ENCODE assay signal across 8 cellular contexts in genomic region chr3:126982522-126983175, GRCh38. TPM values are rescaled to one million over a fixed set of nuclear protein-coding genes. Genes with fewer than 3 reads are reported as not detected.
DNase-seq lines count a peak whose midpoint lies in the region; ATAC-seq, FAIRE-seq and TF ChIP-seq lines count a peak whose summit lies in the region.

Gene PLXNA1, plus strand, starts transcription at chr3:126983115. Its CDS starts 5,479 bp downstream, at chr3:126988594.

- H3K27me3 Mint-ChIP-seq in CD8-positive, alpha-beta memory T cell, result peaks cover 2 to 9% of the 10 kb centered on the region in 2 donors

- H3K4me1 ChIP-seq in CD8-positive, alpha-beta memory T cell (ENCODE audit: insufficient read depth, low read length), result peaks cover 10% of the 10 kb centered on the region
- H3K4me1 ChIP-seq in endothelial cell of umbilical vein (ENCODE audit: control insufficient read depth, extremely low read depth, insufficient read depth, low read length), result peaks cover 13% of the 10 kb centered on the region
- H3K4me1 ChIP-seq in mucosa of descending colon (ENCODE audit: low read depth), result peaks cover 7% of the 10 kb centered on the region

- intact Hi-C loops in endothelial cell of umbilical vein (cut with micrococcal nuclease), result loop anchor here (1.0 kb wide), 8 partner anchors 20 to 565 kb away; no protein-coding TSS in a partner anchor
- intact Hi-C loops in mucosa of descending colon (cut with DNase I, micrococcal nuclease), result no loop called here

- ATAC-seq in GM19397 (IDR thresholded peaks at IDR 0.05; ENCODE audit: unreplicated experiment) (peak; percentile 59), HG03565 (IDR thresholded peaks at IDR 0.05; ENCODE audit: unreplicated experiment) (peak; percentile 52), mucosa of descending colon (peak; percentile 94)

- peak within 1 kb of the TSS; percentile 86 for H3K4me3 ChIP-seq in CD8-positive, alpha-beta memory T cell (ENCODE audit: low read length)
- H3K4me3 ChIP-seq in endothelial cell of umbilical vein (replicated peaks in 1 of 3; ENCODE audit: insufficient read depth in 1 of 3, low read depth in 1 of 3, low read length in 3 of 3) (peak within 1 kb of the TSS; percentile 34 to 51 (median 51)), mucosa of descending colon (peak within 1 kb of the TSS; percentile 34)

- no peaks in the 10 kb centered on the region for H3K79me2 ChIP-seq in endothelial cell of umbilical vein (ENCODE audit: control insufficient read depth, insufficient read depth, low read length)

- H3K4me3 Mint-ChIP-seq in CD8-positive, alpha-beta memory T cell, result peak within 1 kb of the TSS; percentile 84 to 93 (median 89)

- no peak for TF ChIP-seq POLR2A in endothelial cell of umbilical vein (IDR thresholded peaks at IDR 0.05; ENCODE audit: low read depth, low read length)

- FAIRE-seq in endothelial cell of umbilical vein (lab: Jason Lieb, UNC), result peak; percentile 80

- dilution Hi-C loops in endothelial cell of umbilical vein (cut with MboI; ENCODE audit: extremely low pct_ligation_motif_present, low sequenced_read_pairs), result no loop called here

- H3K9me3 Mint-ChIP-seq in CD8-positive, alpha-beta memory T cell, result no peaks in the 10 kb centered on the region

- peak within 1 kb of the TSS; percentile 75 for H3K27ac ChIP-seq in CD8-positive, alpha-beta memory T cell (ENCODE audit: low read depth, low read length)
- peak within 1 kb of the TSS; percentile 48 for H3K27ac ChIP-seq in endothelial cell of umbilical vein (ENCODE audit: insufficient read depth, low read depth, low read length)

- BruUV-seq in endothelial cell of umbilical vein (replicated peaks; lab: Mats Ljungman, UMichigan), result no TSS peak

- peak within 1 kb of the TSS; percentile 80 for H3K4me2 ChIP-seq in endothelial cell of umbilical vein (ENCODE audit: insufficient read depth, low read length)

- peak within 1 kb of the TSS; percentile 94 to 99 (median 97) for H3K27ac Mint-ChIP-seq in CD8-positive, alpha-beta memory T cell

- H3K9me3 ChIP-seq in CD8-positive, alpha-beta memory T cell (ENCODE audit: low read length), result no peaks in the 10 kb centered on the region
- H3K9me3 ChIP-seq in endothelial cell of umbilical vein (replicated peaks; ENCODE audit: control insufficient read depth, insufficient read depth, low read length), result no peaks in the 10 kb centered on the region
- no peaks in the 10 kb centered on the region for H3K9me3 ChIP-seq in mucosa of descending colon

- H3K27me3 ChIP-seq in CD8-positive, alpha-beta memory T cell (ENCODE audit: insufficient read depth, low read length, poor library complexity, severe bottlenecking), result no peaks in the 10 kb centered on the region
- H3K27me3 ChIP-seq in endothelial cell of umbilical vein (ENCODE audit: control insufficient read depth in 2 of 2, insufficient read depth in 2 of 2, low read length in 2 of 2), result peaks cover 3 to 28% of the 10 kb centered on the region in 2 experiments

- no peaks in the 10 kb centered on the region for H4K20me1 ChIP-seq in endothelial cell of umbilical vein (replicated peaks; ENCODE audit: control insufficient read depth, extremely low read depth, insufficient read depth, low read length)

- TF ChIP-seq CTCF in endothelial cell of umbilical vein (IDR thresholded peaks at IDR 0.05; ENCODE audit: extremely low read depth in 1 of 2, insufficient read depth in 1 of 2, low read depth in 1 of 2, low read length in 2 of 2), result peak; percentile 95 to 96
- TF ChIP-seq CTCF in mucosa of descending colon (IDR thresholded peaks at IDR 0.05), result peak; percentile 98

- CTCF ChIA-PET in CD8-positive, alpha-beta memory T cell (lab: Charles Lee), result interaction anchor here (1.0 to 3.0 kb wide), 10 partner anchors 10 to 564 kb away, joined by 3 to 27 read pairs (median 3); partner anchors contain the start of gene CHCHD6
- CTCF ChIA-PET in endothelial cell of umbilical vein (lab: Charles Lee), result interaction anchor here (0.5 to 2.2 kb wide), 20 partner anchors 12 to 460 kb away, joined by 3 to 35 read pairs (median 4); no protein-coding TSS in a partner anchor

- peak within 1 kb of the TSS; percentile 15 for H3K9ac ChIP-seq in endothelial cell of umbilical vein (replicated peaks; ENCODE audit: extremely low read depth, insufficient read depth, low read length)

- no peaks in the 10 kb centered on the region for H3K36me3 Mint-ChIP-seq in CD8-positive, alpha-beta memory T cell

- H3K36me3 ChIP-seq in CD8-positive, alpha-beta memory T cell (ENCODE audit: insufficient read depth, low read length), result no peaks in the 10 kb centered on the region
- no peaks in the 10 kb centered on the region for H3K36me3 ChIP-seq in endothelial cell of umbilical vein (ENCODE audit: control insufficient read depth in 2 of 2, extremely low read depth in 1 of 2, insufficient read depth in 2 of 2, low read length in 2 of 2)
- H3K36me3 ChIP-seq in mucosa of descending colon (ENCODE audit: low read depth), result no peaks in the 10 kb centered on the region

- peaks cover 11 to 21% (median 12%) of the 10 kb centered on the region in 3 donors for H3K4me1 Mint-ChIP-seq in CD8-positive, alpha-beta memory T cell

- H3K9me1 ChIP-seq in endothelial cell of umbilical vein (replicated peaks; ENCODE audit: control insufficient read depth, extremely low read depth, insufficient read depth, low read length), result no peaks in the 10 kb centered on the region

- H2AFZ ChIP-seq in endothelial cell of umbilical vein (ENCODE audit: low read depth, low read length), result peak within 1 kb of the TSS; percentile 90

- POLR2A ChIA-PET in CD8-positive, alpha-beta memory T cell (lab: Charles Lee), result interaction anchor here (0.7 kb wide), 1 partner anchor 274 kb away, joined by 3 read pairs; no protein-coding TSS in a partner anchor
- POLR2A ChIA-PET in endothelial cell of umbilical vein (lab: Charles Lee), result no interaction called here

- peak; percentile 84 to 95 (median 90) for DNase-seq in CD8-positive, alpha-beta memory T cell
- peak; percentile 77 for DNase-seq in NOMO-1 treated with DMSO at 0.1 percent for 48 hours (lab: John Stamatoyannopoulos, UW; ENCODE audit: unreplicated experiment)
- peak; percentile 56 for DNase-seq in activated CD8-positive, alpha-beta memory T cell treated with anti-CD3 and anti-CD28 coated beads, Interleukin-2, amount 50 U/mL, for 1 hour (ENCODE audit: extremely low read depth)
- DNase-seq in endothelial cell of umbilical vein (ENCODE audit: low read depth, low spot score), result peak; percentile 81
- peak; percentile 84 to 89 (median 89) for DNase-seq in mucosa of descending colon
- peak; percentile 75 for DNase-seq in stimulated activated CD8-positive, alpha-beta memory T cell treated with anti-CD3 and anti-CD28 coated beads, Interleukin-4, amount 100 ng/mL, for 24 hours (ENCODE audit: low read depth)

TF ChIP-seq in endothelial cell of umbilical vein, 7 proteins besides CTCF, POLR2A, EP300 and RAD21:
- TF ChIP-seq EZH2 (IDR thresholded peaks at IDR 0.05; ENCODE audit: borderline replicate concordance, low read depth, low read length, severe bottlenecking) (peak; percentile 43), MAX (IDR thresholded peaks at IDR 0.05; ENCODE audit: insufficient read depth, insufficient read length) (no peak), POLR2AphosphoS5 (IDR thresholded peaks at IDR 0.05; ENCODE audit: insufficient read depth, low read depth, low read length) (peak; percentile 32)

RNA-seq across cellular contexts. Expression of gene PLXNA1, which starts in this region (rescaled TPM):
- 10 to 100 TPM; 14.4 to 15.9 TPM for total RNA-seq in CD8-positive, alpha-beta memory T cell
- 1.0 TPM for polyA plus RNA-seq in CD8-positive, alpha-beta memory T cell
- 18.4 and 18.5 TPM in 2 replicates for total RNA-seq in endothelial cell of umbilical vein
- 14.1 and 18.2 TPM in 2 replicates for polyA plus RNA-seq in endothelial cell of umbilical vein
- 8.2 and 10.1 TPM in 2 replicates for polyA plus RNA-seq in endothelial cell of umbilical vein (2011; cell fraction: cytosol; rRNA removed)
- 26.0 and 27.8 TPM in 2 replicates for polyA plus RNA-seq in endothelial cell of umbilical vein (2011; cell fraction: nucleus; rRNA removed)
- 13.4 and 14.5 TPM in 2 replicates for polyA plus RNA-seq in endothelial cell of umbilical vein (2012)
- 16.8 and 22.7 TPM in 2 replicates for polyA minus RNA-seq in endothelial cell of umbilical vein
- 10.3 TPM for polyA minus RNA-seq in endothelial cell of umbilical vein (2011; cell fraction: cytosol; rRNA and poly(A)+ RNA removed)
- 11.2 and 16.4 TPM in 2 replicates for polyA minus RNA-seq in endothelial cell of umbilical vein (2011; cell fraction: nucleus; rRNA and poly(A)+ RNA removed)
- total RNA-seq in mucosa of descending colon, result 10 to 100 TPM; 11.8 to 19.3 (median 12.7) TPM

Comparison
In these comparisons a context has a peak if more than half of its experiments do, and no peak if none do; other contexts are left out.
1. Peak in every context shown above with its lines: DNase-seq, ATAC-seq, H3K4me3 ChIP-seq and H3K27ac ChIP-seq.
2. H3K4me3 ChIP-seq: peak in every context shown above with its lines; median percentile 86 in CD8-positive, alpha-beta memory T cell; 51 in endothelial cell of umbilical vein; 34 in mucosa of descending colon.